Comparison of ENCODE assay signal across 8 cellular contexts in the genomic region with DNA sequence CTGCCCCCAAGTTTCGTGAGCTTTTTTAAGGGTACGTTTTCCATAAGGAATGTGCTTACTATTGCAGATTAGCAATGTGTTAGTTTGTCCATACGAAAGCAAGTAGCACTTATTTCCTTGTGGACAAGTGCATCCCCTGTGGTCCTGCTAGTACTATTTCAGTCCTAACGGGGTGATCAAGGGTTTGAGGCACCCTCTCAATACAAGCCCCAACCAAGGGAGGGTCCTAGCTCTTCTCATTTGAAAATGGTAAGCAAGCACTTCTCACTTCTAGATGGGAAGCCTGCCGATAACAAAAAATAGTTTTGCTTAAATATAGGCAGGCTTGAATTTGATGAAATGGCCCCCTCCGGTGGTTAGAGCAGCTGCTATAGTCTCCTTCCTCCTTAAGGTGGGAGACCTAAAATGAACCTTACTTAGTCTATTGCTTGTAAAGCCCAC.
DNase-seq lines count a peak whose midpoint lies in the region; ATAC-seq and TF ChIP-seq lines count a peak whose summit lies in the region.

No MANE protein-coding gene starts in this region.

- H3K36me3 Mint-ChIP-seq in chondrocyte (ENCODE audit: low read depth): no peaks in the 10 kb centered on the region

- H3K36me3 ChIP-seq in KMS-11 (ENCODE audit: insufficient read depth) (no peaks in the 10 kb centered on the region), tibial nerve (no peaks in the 10 kb centered on the region)

- no peak overlapping the region for H3K4me2 ChIP-seq in KMS-11

- no peaks in the 10 kb centered on the region for H3K79me2 ChIP-seq in KMS-11 (ENCODE audit: insufficient read depth, low read depth)

- H3K9ac ChIP-seq in KMS-11: no peak overlapping the region

- TF ChIP-seq EP300 in tibial nerve (IDR thresholded peaks at IDR 0.05): no peak

- 22 to 23% methylated on average over 6 of the region's 6 CpGs for WGBS in tibial nerve, 2 donors

- H3K27me3 ChIP-seq in KMS-11 (ENCODE audit: insufficient read depth, low read depth) (no peaks in the 10 kb centered on the region), tibial nerve (no peaks in the 10 kb centered on the region)

- H3K4me3 ChIP-seq in KMS-11 (IDR thresholded peaks at IDR 0.05; ENCODE audit: insufficient read depth, low read depth, low read length): no peak overlapping the region
- no peak overlapping the region for H3K4me3 ChIP-seq in tibial nerve

- H2AFZ ChIP-seq in KMS-11 (ENCODE audit: low read depth): no peak overlapping the region

- H3K27me3 Mint-ChIP-seq in chondrocyte (ENCODE audit: low read depth): no peaks in the 10 kb centered on the region

- H3K9me3 ChIP-seq in tibial nerve: no peaks in the 10 kb centered on the region

- no peak for TF ChIP-seq POLR2A in tibial nerve (IDR thresholded peaks at IDR 0.05)

- peaks cover 17% of the 10 kb centered on the region for H3K4me1 Mint-ChIP-seq in chondrocyte (ENCODE audit: low read depth)

- no peaks in the 10 kb centered on the region for H4K20me1 ChIP-seq in KMS-11 (ENCODE audit: insufficient read depth)

- TF ChIP-seq CTCF in KMS-11 (conservative IDR thresholded peaks at IDR 0.05; ENCODE audit: low read depth, low read length) (peak; percentile 68), chondrocyte (IDR thresholded peaks at IDR 0.05) (peak; percentile 97), tibial nerve (IDR thresholded peaks at IDR 0.05) (peak in 4 of 5 experiments; percentile 34 to 61 (median 48))

- peak; percentile 72 for ATAC-seq in Right ventricle myocardium inferior

- DNase-seq in Right ventricle myocardium inferior (ENCODE audit: missing footprints): no peak
- no peak for DNase-seq in cardiac septum (ENCODE audit: low spot score)
- DNase-seq in T-helper 1 cell: peak in 4 of 5 donors; percentile 19 to 52 (median 36)
- DNase-seq in chondrocyte (ENCODE audit: low spot score): no peak
- peak; percentile 63 to 71 for DNase-seq in lung microvascular endothelial cell (ENCODE audit: low read depth in 2 of 2)
- DNase-seq in tibial nerve (ENCODE audit: low spot score in 2 of 2): peak in 1 of 2 donors; percentile 45
- DNase-seq in GM19238 (ENCODE audit: insufficient read length, low spot score): no peak

- no peak overlapping the region for H3K4me3 Mint-ChIP-seq in chondrocyte (ENCODE audit: unreplicated experiment)

- H3K9me3 Mint-ChIP-seq in chondrocyte (ENCODE audit: low read depth): no peaks in the 10 kb centered on the region

- no peak overlapping the region for H3K27ac Mint-ChIP-seq in chondrocyte (ENCODE audit: unreplicated experiment)

- H3K4me1 ChIP-seq in KMS-11 (ENCODE audit: low read depth, poor library complexity, severe bottlenecking) (peaks cover 5% of the 10 kb centered on the region), tibial nerve (peaks cover 0 to 10% (median 0%) of the 10 kb centered on the region in 4 donors)

- intact Hi-C loops in Right ventricle myocardium inferior (cut with DNase I): loop anchor here (2.0 kb wide), 2 partner anchors 353 to 431 kb away; partner anchors contain the start of gene IVNS1ABP
- intact Hi-C loops in cardiac septum (cut with DNase I): loop anchor here (5.0 to 10.0 kb wide), 3 partner anchors 73 to 353 kb away; partner anchors contain the start of gene IVNS1ABP

- H3K27ac ChIP-seq in KMS-11: no peak overlapping the region
- no peak overlapping the region for H3K27ac ChIP-seq in tibial nerve

Comparison
In these comparisons a context has a peak if more than half of its experiments do, and no peak if none do; other contexts are left out.
1. DNase-seq: peak in T-helper 1 cell (4 of 5) and lung microvascular endothelial cell (2 of 2); none in Right ventricle myocardium inferior (single experiment), cardiac septum (single experiment), chondrocyte (single experiment) and GM19238 (single experiment).
2. Peak in every context shown above with its lines, with median percentiles within 50 percentile points of each other: CTCF ChIP-seq.